40 cellular contexts compared by ENCODE assay signal in genomic region chr12:30399859-30400258, GRCh38.
"Had no signal": no experiment of that assay in that cellular context is flagged by ENCODE, and none has a peak within 500 bp of the region (broad histone marks: within the 10 kb centered on the region; RNA-seq: fewer than 3 reads in every experiment).

No MANE protein-coding gene starts in this region.

- H3K27ac ChIP-seq: adrenal gland, ascending aorta, body of pancreas, brain microvascular endothelial cell, breast epithelium, cardiac muscle cell had no signal

- FAIRE-seq: astrocyte, bronchial epithelial cell had no signal

- H3K4me1 Mint-ChIP-seq: activated naive CD4-positive, alpha-beta T cell treated with anti-CD3 and anti-CD28 coated beads, Interleukin-2, amount 10 ng/mL, durations not matched to agents 7 days and 5 days; activated naive CD4-positive, alpha-beta T cell treated with anti-CD3 and anti-CD28 coated beads, Interleukin-2, amount 50 U/mL, for 24 hours; activated naive CD8-positive, alpha-beta T cell treated with anti-CD3 and anti-CD28 coated beads for 36 hours; activated naive CD8-positive, alpha-beta T cell treated with anti-CD3 and anti-CD28 coated beads, Interleukin-2, amount 10 ng/mL, durations not matched to agents 7 days and 5 days; activated naive CD8-positive, alpha-beta T cell treated with anti-CD3 and anti-CD28 coated beads, Interleukin-2, amount 50 U/mL, for 24 hours; activated T-helper 17 cell treated with anti-CD3 and anti-CD28 coated beads, Interleukin-2, amount 50 U/mL, for 72 hours; brain; central memory CD8-positive, alpha-beta T cell had no signal

- H3K36me3 Mint-ChIP-seq: activated naive CD4-positive, alpha-beta T cell treated with anti-CD3 and anti-CD28 coated beads, Interleukin-2, amount 10 ng/mL, durations not matched to agents 7 days and 5 days; activated naive CD4-positive, alpha-beta T cell treated with anti-CD3 and anti-CD28 coated beads, Interleukin-2, amount 50 U/mL, for 24 hours; activated naive CD8-positive, alpha-beta T cell; activated naive CD8-positive, alpha-beta T cell treated with anti-CD3 and anti-CD28 coated beads for 36 hours; activated naive CD8-positive, alpha-beta T cell treated with anti-CD3 and anti-CD28 coated beads, Interleukin-2, amount 10 ng/mL, durations not matched to agents 7 days and 5 days; brain had no signal

- H3K27me3 Mint-ChIP-seq: activated naive CD4-positive, alpha-beta T cell treated with anti-CD3 and anti-CD28 coated beads, Interleukin-2, amount 10 ng/mL, durations not matched to agents 7 days and 5 days; activated naive CD8-positive, alpha-beta T cell treated with anti-CD3 and anti-CD28 coated beads for 36 hours; activated naive CD8-positive, alpha-beta T cell treated with anti-CD3 and anti-CD28 coated beads, Interleukin-2, amount 10 ng/mL, durations not matched to agents 7 days and 5 days; activated naive CD8-positive, alpha-beta T cell treated with anti-CD3 and anti-CD28 coated beads, Interleukin-2, amount 50 U/mL, for 24 hours; activated T-cell treated with anti-CD3 and anti-CD28 coated beads, Interleukin-2, amount 50 U/mL, for 24 hours; activated T-helper 17 cell treated with anti-CD3 and anti-CD28 coated beads, Interleukin-2, amount 50 U/mL, for 72 hours; brain; central memory CD8-positive, alpha-beta T cell had no signal

- H3K4me3 ChIP-seq: adrenal gland, ascending aorta, body of pancreas, breast epithelium, cardiac muscle cell had no signal

- H3K9me3 Mint-ChIP-seq: activated naive CD4-positive, alpha-beta T cell treated with anti-CD3 and anti-CD28 coated beads, Interleukin-2, amount 10 ng/mL, durations not matched to agents 7 days and 5 days; activated naive CD8-positive, alpha-beta T cell treated with anti-CD3 and anti-CD28 coated beads, Interleukin-2, amount 10 ng/mL, durations not matched to agents 7 days and 5 days; activated naive CD8-positive, alpha-beta T cell treated with anti-CD3 and anti-CD28 coated beads, Interleukin-2, amount 50 U/mL, for 24 hours; activated T-helper 1 cell treated with anti-CD3 and anti-CD28 coated beads, Interleukin-12 subunit alpha, Interleukin-12 subunit beta, Interleukin-2, Interleukin-4 antibody, amounts not matched to agents 30 ng/mL and 10 ng/mL and 1 ng/mL, durations not matched to agents 14 hours and 24 hours and 36 hours had no signal

- ATAC-seq: activated naive CD4-positive, alpha-beta T cell treated with anti-CD3 and anti-CD28 coated beads, Interleukin-2, amount 50 U/mL, for 72 hours; activated naive CD8-positive, alpha-beta T cell treated with anti-CD3 and anti-CD28 coated beads, Interleukin-2, amount 50 U/mL, for 24 hours; activated T-cell treated with anti-CD3 and anti-CD28 coated beads, Interleukin-2, amount 50 U/mL, for 4 hours; activated T-cell treated with anti-CD3 and anti-CD28 coated beads, Interleukin-2, amount 50 U/mL, for 72 hours; activated T-helper 17 cell treated with anti-CD3 and anti-CD28 coated beads, Interleukin-2, amount 50 U/mL, for 72 hours; body of pancreas had no signal

- H3K9me3 ChIP-seq: adrenal gland, body of pancreas had no signal

- H3K36me3 ChIP-seq: adrenal gland, ascending aorta, brain microvascular endothelial cell, breast epithelium, cardiac muscle cell had no signal

- H3K27ac Mint-ChIP-seq: activated naive CD4-positive, alpha-beta T cell treated with anti-CD3 and anti-CD28 coated beads for 36 hours; activated naive CD4-positive, alpha-beta T cell treated with anti-CD3 and anti-CD28 coated beads, Interleukin-2, amount 10 ng/mL, durations not matched to agents 7 days and 5 days; activated naive CD4-positive, alpha-beta T cell treated with anti-CD3 and anti-CD28 coated beads, Interleukin-2, amount 50 U/mL, for 24 hours; activated naive CD4-positive, alpha-beta T cell treated with anti-CD3 and anti-CD28 coated beads, Interleukin-2, amount 50 U/mL, for 72 hours; activated naive CD8-positive, alpha-beta T cell; activated naive CD8-positive, alpha-beta T cell treated with anti-CD3 and anti-CD28 coated beads for 36 hours; activated naive CD8-positive, alpha-beta T cell treated with anti-CD3 and anti-CD28 coated beads, Interleukin-2, amount 10 ng/mL, durations not matched to agents 7 days and 5 days; activated naive CD8-positive, alpha-beta T cell treated with anti-CD3 and anti-CD28 coated beads, Interleukin-2, amount 50 U/mL, for 24 hours; activated T-cell treated with anti-CD3 and anti-CD28 coated beads, Interleukin-2, amount 50 U/mL, for 24 hours; activated T-cell treated with anti-CD3 and anti-CD28 coated beads, Interleukin-2, amount 50 U/mL, for 72 hours; activated T-helper 1 cell treated with anti-CD3 and anti-CD28 coated beads, Interleukin-12 subunit alpha, Interleukin-12 subunit beta, Interleukin-2, Interleukin-4 antibody, amounts not matched to agents 30 ng/mL and 10 ng/mL and 1 ng/mL, durations not matched to agents 14 hours and 24 hours and 36 hours; activated T-helper 17 cell treated with anti-CD3 and anti-CD28 coated beads, Interleukin-2, amount 50 U/mL, for 72 hours; activated T-helper 2 cell treated with anti-CD3 and anti-CD28 coated beads, Interferon-gamma antibody, Interleukin-2, Interleukin-4, amounts not matched to agents 10 μg/mL and 5 μg/mL and 100 μg/mL, durations not matched to agents 14 hours and 24 hours and 36 hours; brain had no signal

- DNase-seq: activated effector memory CD4-positive, alpha-beta T cell treated with anti-CD3 and anti-CD28 coated beads, Interleukin-2, amount 50 U/mL, for 16 hours; activated effector memory CD4-positive, alpha-beta T cell treated with Interleukin-2 at 50 U/mL for 16 hours; activated gamma-delta T cell; activated gamma-delta T cell treated with Interleukin-2 at 50 U/mL for 16 hours; activated naive CD4-positive, alpha-beta T cell; activated naive CD4-positive, alpha-beta T cell treated with anti-CD3 and anti-CD28 coated beads for 36 hours; activated naive CD4-positive, alpha-beta T cell treated with anti-CD3 and anti-CD28 coated beads, Interleukin-2, amount 10 ng/mL, durations not matched to agents 7 days and 5 days; activated naive CD4-positive, alpha-beta T cell treated with anti-CD3 and anti-CD28 coated beads, Interleukin-2, amount 50 U/mL, for 16 hours; activated naive CD4-positive, alpha-beta T cell treated with Interleukin-2 at 50 U/mL for 16 hours; activated naive CD8-positive, alpha-beta T cell treated with anti-CD3 and anti-CD28 coated beads for 36 hours; activated naive CD8-positive, alpha-beta T cell treated with anti-CD3 and anti-CD28 coated beads, Interleukin-2, amount 10 ng/mL, durations not matched to agents 7 days and 5 days; activated naive CD8-positive, alpha-beta T cell treated with anti-CD3 and anti-CD28 coated beads, Interleukin-2, amount 50 U/mL, for 24 hours; activated T-cell treated with anti-CD3 and anti-CD28 coated beads, Interleukin-2, amount 50 U/mL, for 1 hour; activated T-cell treated with anti-CD3 and anti-CD28 coated beads, Interleukin-2, amount 50 U/mL, for 24 hours; activated T-cell treated with anti-CD3 and anti-CD28 coated beads, Interleukin-2, amount 50 U/mL, for 4 hours; activated T-cell treated with anti-CD3 and anti-CD28 coated beads, Interleukin-2, amount 50 U/mL, for 48 hours; activated T-cell treated with anti-CD3 and anti-CD28 coated beads, Interleukin-2, amount 50 U/mL, for 72 hours; adrenal gland; amniotic stem cell; amygdala; anterior cingulate cortex; aorta; body of pancreas; brain microvascular endothelial cell; caudate nucleus; central memory CD4-positive, alpha-beta T cell; cerebellar nuclear complex had no signal

- H3K4me1 ChIP-seq: adrenal gland, ascending aorta, body of pancreas, breast epithelium had no signal

- H3K4me3 Mint-ChIP-seq: activated naive CD4-positive, alpha-beta T cell treated with anti-CD3 and anti-CD28 coated beads for 36 hours; activated naive CD4-positive, alpha-beta T cell treated with anti-CD3 and anti-CD28 coated beads, Interleukin-2, amount 10 ng/mL, durations not matched to agents 7 days and 5 days; activated naive CD4-positive, alpha-beta T cell treated with anti-CD3 and anti-CD28 coated beads, Interleukin-2, amount 50 U/mL, for 24 hours; activated naive CD8-positive, alpha-beta T cell; activated naive CD8-positive, alpha-beta T cell treated with anti-CD3 and anti-CD28 coated beads for 36 hours; activated naive CD8-positive, alpha-beta T cell treated with anti-CD3 and anti-CD28 coated beads, Interleukin-2, amount 10 ng/mL, durations not matched to agents 7 days and 5 days; activated naive CD8-positive, alpha-beta T cell treated with anti-CD3 and anti-CD28 coated beads, Interleukin-2, amount 50 U/mL, for 24 hours; activated T-cell treated with anti-CD3 and anti-CD28 coated beads, Interleukin-2, amount 50 U/mL, for 24 hours; activated T-cell treated with anti-CD3 and anti-CD28 coated beads, Interleukin-2, amount 50 U/mL, for 4 hours; activated T-cell treated with anti-CD3 and anti-CD28 coated beads, Interleukin-2, amount 50 U/mL, for 72 hours; activated T-helper 1 cell treated with anti-CD3 and anti-CD28 coated beads, Interleukin-12 subunit alpha, Interleukin-12 subunit beta, Interleukin-2, Interleukin-4 antibody, amounts not matched to agents 30 ng/mL and 10 ng/mL and 1 ng/mL, durations not matched to agents 14 hours and 24 hours and 36 hours; activated T-helper 17 cell treated with anti-CD3 and anti-CD28 coated beads, Interleukin-2, amount 50 U/mL, for 72 hours; brain; central memory CD8-positive, alpha-beta T cell had no signal

- H3K27me3 ChIP-seq: adrenal gland, ascending aorta, body of pancreas, brain microvascular endothelial cell, breast epithelium, cardiac muscle cell had no signal
